ENCODE assay signal across 19 cellular contexts in genomic region chr2:187319441-187320108, GRCh38.
DNase-seq lines count a peak whose midpoint lies in the region; ATAC-seq and TF ChIP-seq lines count a peak whose summit lies in the region.
"Had no signal": no experiment of that assay in that cellular context is flagged by ENCODE, and none has a peak within 500 bp of the region (broad histone marks: within the 10 kb centered on the region; RNA-seq: fewer than 3 reads in every experiment).

No MANE protein-coding gene starts in this region.

- TF ChIP-seq CTCF in choroid plexus epithelial cell (conservative IDR thresholded peaks at IDR 0.05; ENCODE audit: low read depth, low read length) = no peak

- peak; percentile 31 for DNase-seq in NCI-H226
- peak; percentile 73 for DNase-seq in choroid plexus epithelial cell (ENCODE audit: low read depth)
- DNase-seq in kidney tubule cell (ENCODE audit: low spot score) = peak; percentile 33
- no peak for DNase-seq in activated CD4-positive, alpha-beta T cell treated with anti-CD3 and anti-CD28 coated beads, Interleukin-2, amount 50 U/mL, for 48 hours
- DNase-seq in SW 1271 (lab: John Stamatoyannopoulos, UW) = no peak
- DNase-seq in NCI-H1436 (lab: John Stamatoyannopoulos, UW) = no peak
- DNase-seq: activated CD4-positive, alpha-beta T cell treated with anti-CD3 and anti-CD28 coated beads for 36 hours; activated naive CD4-positive, alpha-beta T cell treated with anti-CD3 and anti-CD28 coated beads, Interleukin-2, amount 50 U/mL, for 16 hours; CD8-positive, alpha-beta memory T cell; H7; kidney glomerular epithelial cell; NCI-H1048; NCI-H2171; posterior cingulate gyrus; Right ventricle myocardium superior; stomach; T1000 had no signal

- no peaks in the 10 kb centered on the region for H3K27me3 ChIP-seq in ACC112 (ENCODE audit: insufficient read depth, low read length)
- H3K27me3 ChIP-seq: stomach had no signal

- H2AFZ ChIP-seq in ACC112 (ENCODE audit: low read length, unreplicated experiment) = peak overlapping the region; percentile 68

- H3K27ac ChIP-seq in ACC112 (ENCODE audit: low read depth, low read length) = no peak overlapping the region
- H3K27ac ChIP-seq: stomach had no signal

- H3K4me1 ChIP-seq in ACC112 (ENCODE audit: control insufficient read depth, insufficient read depth, low read length, unreplicated experiment) = peaks cover 13% of the 10 kb centered on the region
- H3K4me1 ChIP-seq: stomach had no signal

- no peaks in the 10 kb centered on the region for H3K36me3 ChIP-seq in ACC112 (ENCODE audit: insufficient read depth, low read length)
- H3K36me3 ChIP-seq: stomach had no signal

- ATAC-seq in GM21529 (IDR thresholded peaks at IDR 0.05; ENCODE audit: unreplicated experiment) = no peak
- ATAC-seq: activated CD4-positive, alpha-beta T cell treated with anti-CD3 and anti-CD28 coated beads for 36 hours had no signal

- no peak overlapping the region for H3K4me3 ChIP-seq in ACC112 (ENCODE audit: low read depth, low read length)
- H3K4me3 ChIP-seq in choroid plexus epithelial cell (ENCODE audit: low read depth, low read length) = no peak overlapping the region
- H3K4me3 ChIP-seq: stomach had no signal

- H3K79me2 ChIP-seq in ACC112 (ENCODE audit: control insufficient read depth, insufficient read depth, low read length, unreplicated experiment) = no peaks in the 10 kb centered on the region

Comparison
In these comparisons a context has a peak if more than half of its experiments do, and no peak if none do; other contexts are left out.
1. DNase-seq: peak in NCI-H226 (single experiment), choroid plexus epithelial cell (single experiment) and kidney tubule cell (single experiment); none in activated CD4-positive, alpha-beta T cell treated with anti-CD3 and anti-CD28 coated beads, Interleukin-2, amount 50 U/mL, for 48 hours (0 of 2), SW 1271 (0 of 2) and NCI-H1436 (single experiment).